In genomic region chrX:44871114-44871645, GRCh38 we compare ENCODE assay signal across 9 cellular contexts. TPM values are rescaled to one million over a fixed set of nuclear protein-coding genes. Genes with fewer than 3 reads are reported as not detected.
DNase-seq lines count a peak whose midpoint lies in the region; ATAC-seq and TF ChIP-seq lines count a peak whose summit lies in the region.
"Had no signal": no experiment of that assay in that cellular context is flagged by ENCODE, and none has a peak within 500 bp of the region (broad histone marks: within the 10 kb centered on the region; RNA-seq: fewer than 3 reads in every experiment).

No MANE protein-coding gene starts in this region.

- POLR2A ChIA-PET in HEK293T (lab: Yijun Ruan, JAX), result no interaction called here

- TF ChIP-seq POLR2A in body of pancreas (IDR thresholded peaks at IDR 0.05) (no peak), uterus (IDR thresholded peaks at IDR 0.05) (no peak)

- CTCF ChIA-PET in HEK293T (lab: Yijun Ruan, JAX), result no interaction called here

- H3K9me3 ChIP-seq in heart right ventricle (no peaks in the 10 kb centered on the region), body of pancreas (no peaks in the 10 kb centered on the region), lower lobe of right lung (no peaks in the 10 kb centered on the region), uterus (no peaks in the 10 kb centered on the region)

- no peak for TF ChIP-seq CTCF in heart right ventricle (IDR thresholded peaks at IDR 0.05)
- no peak for TF ChIP-seq CTCF in body of pancreas (IDR thresholded peaks at IDR 0.05)
- TF ChIP-seq CTCF in lower lobe of right lung (IDR thresholded peaks at IDR 0.05), result no peak
- TF ChIP-seq CTCF in uterus (IDR thresholded peaks at IDR 0.05), result no peak

- H3K4me3 ChIP-seq in heart right ventricle, result peak overlapping the region in 8 of 10 donors; percentile 79 to 96 (median 87)
- no peak overlapping the region for H3K4me3 ChIP-seq in body of pancreas
- H3K4me3 ChIP-seq in lower lobe of right lung, result peak overlapping the region; percentile 70
- H3K4me3 ChIP-seq in uterus, result peak overlapping the region in 1 of 2 donors; percentile 93

- H3K36me3 ChIP-seq in heart right ventricle, result no peaks in the 10 kb centered on the region
- H3K36me3 ChIP-seq in body of pancreas (replicated peaks in 1 of 2; ENCODE audit: insufficient read depth in 1 of 2, low read depth in 2 of 2), result no peaks in the 10 kb centered on the region
- H3K36me3 ChIP-seq in lower lobe of right lung, result no peaks in the 10 kb centered on the region
- no peaks in the 10 kb centered on the region for H3K36me3 ChIP-seq in uterus

- intact Hi-C loops in heart right ventricle (cut with DNase I) (loop anchor here in 7 of 10 donors (5.0 to 10.0 kb wide), 7 partner anchors 84 to 331 kb away; partner anchors contain the start of genes DIPK2B (in 1 of the 7) and FUNDC1 (in 1 of the 7)), Right ventricle myocardium superior (cut with DNase I) (loop anchor here (10.0 kb wide), 1 partner anchor 204 kb away; no protein-coding TSS in a partner anchor), body of pancreas (cut with DNase I) (no loop called here), lower lobe of right lung (cut with DNase I) (no loop called here), uterus (cut with DNase I; ENCODE audit: low total_unique reads) (no loop called here)

- DNase-seq in heart right ventricle (peak; percentile 3 to 17), Right ventricle myocardium superior (no peak), body of pancreas (peak; percentile 15 to 48 (median 25)), lower lobe of right lung (peak; percentile 46), uterus (no peak), HEK293T (ENCODE audit: extremely low spot score) (no peak)

- WGBS in heart right ventricle, 2 donors, result 44 to 57% methylated on average over 16 of the region's 16 CpGs
- 13 to 27% methylated on average over 3 to 14 of the region's 16 CpGs for WGBS in body of pancreas, 2 donors

- peak overlapping the region in 8 of 10 donors; percentile 97 to 100 (median 98) for H3K27ac ChIP-seq in heart right ventricle
- peak overlapping the region in 3 of 4 donors; percentile 95 to 99 (median 95) for H3K27ac ChIP-seq in body of pancreas
- no peak overlapping the region for H3K27ac ChIP-seq in lower lobe of right lung
- peak overlapping the region; percentile 99 to 100 for H3K27ac ChIP-seq in uterus

- H3K27me3 ChIP-seq in heart right ventricle (no peaks in the 10 kb centered on the region), body of pancreas (no peaks in the 10 kb centered on the region), lower lobe of right lung (ENCODE audit: low read depth) (no peaks in the 10 kb centered on the region), uterus (no peaks in the 10 kb centered on the region)

- ATAC-seq in heart right ventricle (no peak), Right ventricle myocardium superior (ENCODE audit: poor library complexity) (no peak), body of pancreas (no peak), lower lobe of right lung (no peak), HG03571 (IDR thresholded peaks at IDR 0.05; ENCODE audit: unreplicated experiment) (no peak), HG03108 (IDR thresholded peaks at IDR 0.05; ENCODE audit: unreplicated experiment) (no peak)

- peaks cover 0 to 34% (median 14%) of the 10 kb centered on the region in 9 donors for H3K4me1 ChIP-seq in heart right ventricle
- H3K4me1 ChIP-seq in body of pancreas, result peaks cover 4% of the 10 kb centered on the region
- no peaks in the 10 kb centered on the region for H3K4me1 ChIP-seq in lower lobe of right lung
- no peaks in the 10 kb centered on the region for H3K4me1 ChIP-seq in uterus

TF ChIP-seq in HEK293T, 16 proteins besides CTCF, POLR2A, EP300 and RAD21:
- TF ChIP-seq PKNOX1 (IDR thresholded peaks at IDR 0.05) (no peak), FOXK2 (IDR thresholded peaks at IDR 0.05) (no peak), HDGF (IDR thresholded peaks at IDR 0.05; ENCODE audit: borderline replicate concordance) (no peak), BHLHE40 (IDR thresholded peaks at IDR 0.05; ENCODE audit: borderline replicate concordance) (no peak), SP1 (IDR thresholded peaks at IDR 0.05) (no peak), FOXA1 (IDR thresholded peaks at IDR 0.05) (no peak), LEF1 (IDR thresholded peaks at IDR 0.05; ENCODE audit: borderline replicate concordance) (no peak), ELF4 (IDR thresholded peaks at IDR 0.05) (no peak), ZNF384 (IDR thresholded peaks at IDR 0.05) (no peak)

RNA-seq across cellular contexts. Expression of gene KDM6A, which starts 1.8 kb away (rescaled TPM):
- total RNA-seq in heart right ventricle (10 to 100 TPM; 10.2 to 21.2 (median 12.9) TPM), Right ventricle myocardium superior (12.8 TPM), body of pancreas (10 to 100 TPM; 20.8 to 30.7 TPM), lower lobe of right lung (27.0 TPM), uterus (10 to 100 TPM; 26.2 to 69.0 (median 57.9) TPM)
- 1 to 10 TPM; 3.8 to 6.7 TPM for polyA plus RNA-seq in heart right ventricle

RNA-seq across cellular contexts. Expression of gene DUSP21, which starts 27.4 kb away (rescaled TPM):
- not detected for total RNA-seq in heart right ventricle
- polyA plus RNA-seq in heart right ventricle, result not detected
- not detected for total RNA-seq in Right ventricle myocardium superior
- not detected for total RNA-seq in body of pancreas
- not detected for total RNA-seq in lower lobe of right lung
- not detected for total RNA-seq in uterus
- total RNA-seq: lung microvascular endothelial cell had no signal

Comparison
In these comparisons a context has a peak if more than half of its experiments do, and no peak if none do; other contexts are left out.
1. DNase-seq: peak in heart right ventricle (2 of 2), body of pancreas (4 of 4) and lower lobe of right lung (single experiment); none in Right ventricle myocardium superior (single experiment), uterus (0 of 2) and HEK293T (single experiment).
2. H3K4me3 ChIP-seq: peak in heart right ventricle (8 of 10) and lower lobe of right lung (single experiment); none in body of pancreas (0 of 2).
3. intact Hi-C loops: an anchor here in heart right ventricle (5.0 to 10.0 kb wide) and Right ventricle myocardium superior (10.0 kb wide); none called in body of pancreas, lower lobe of right lung and uterus.